Comparison of ENCODE assay signal across 20 cellular contexts in the genomic region with DNA sequence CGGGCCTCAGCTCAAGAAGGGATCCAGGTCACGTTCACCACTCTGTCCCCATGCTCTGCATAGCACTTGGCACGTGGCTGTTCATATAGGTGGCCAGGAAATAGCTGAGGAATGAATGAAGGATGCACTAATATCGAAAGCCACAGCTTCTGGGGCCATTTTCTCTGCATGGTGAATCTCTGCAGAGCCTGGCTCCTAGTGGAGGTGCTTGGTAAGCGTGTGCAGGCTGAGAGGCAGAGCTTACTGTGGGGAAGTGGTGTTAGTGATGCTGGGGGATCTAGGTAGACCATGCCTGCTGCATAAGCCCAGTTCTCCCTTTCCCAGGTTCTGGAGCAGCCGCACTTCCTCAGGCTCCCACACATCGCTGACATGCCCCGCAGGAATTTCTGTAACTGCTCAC. TPM values are rescaled to one million over a fixed set of nuclear protein-coding genes. Genes with fewer than 3 reads are reported as not detected.
A peak's percentile ranks its signal among the peaks of the same experiment; 100 is the strongest.
DNase-seq lines count a peak whose midpoint lies in the region; ATAC-seq and TF ChIP-seq lines count a peak whose summit lies in the region.
"Had no signal": no experiment of that assay in that cellular context is flagged by ENCODE, and none has a peak within 500 bp of the region (broad histone marks: within the 10 kb centered on the region; RNA-seq: fewer than 3 reads in every experiment).

No MANE protein-coding gene starts in this region.

- H3K4me1 Mint-ChIP-seq in T-helper 17 cell (peaks cover 18% of the 10 kb centered on the region), nephron (peaks cover 80% of the 10 kb centered on the region)

- TF ChIP-seq POLR2A in thyroid gland (IDR thresholded peaks at IDR 0.05), result no peak

- H3K4me3 Mint-ChIP-seq in T-helper 17 cell, result no peak overlapping the region
- H3K4me3 Mint-ChIP-seq in nephron, result no peak overlapping the region
- H3K4me3 Mint-ChIP-seq: dendritic cell treated with granulocyte-macrophage colony-stimulating factor and Interleukin-4, amounts not matched to agents 40 ng/mL and 50 ng/mL, for 4 days; stimulated activated naive CD8-positive, alpha-beta T cell treated with anti-CD3 and anti-CD28 coated beads, Interleukin-15, amount 100 ng/mL, for 72 hours had no signal

- no peaks in the 10 kb centered on the region for H3K27me3 ChIP-seq in thyroid gland
- H3K27me3 ChIP-seq: pancreas, SJSA1 had no signal

- TF ChIP-seq CTCF in nephron (IDR thresholded peaks at IDR 0.05; ENCODE audit: unreplicated experiment in 3 of 3), result no peak
- no peak for TF ChIP-seq CTCF in thyroid gland (IDR thresholded peaks at IDR 0.05)

- H3K36me3 ChIP-seq in thyroid gland, result peaks cover 0 to 4% of the 10 kb centered on the region in 2 donors

- H3K9me3 ChIP-seq in T-helper 17 cell (ENCODE audit: control insufficient read depth, low read length, poor library complexity, severe bottlenecking) (no peaks in the 10 kb centered on the region), thyroid gland (no peaks in the 10 kb centered on the region)
- H3K9me3 ChIP-seq: pancreas, SJSA1 had no signal

- ATAC-seq in T-helper 17 cell, result no peak
- ATAC-seq in GM18873 (IDR thresholded peaks at IDR 0.05; ENCODE audit: low FRiP score, unreplicated experiment), result no peak
- ATAC-seq in GM18867 (IDR thresholded peaks at IDR 0.05; ENCODE audit: unreplicated experiment), result no peak
- ATAC-seq: HCT116; pancreas; stimulated activated naive CD8-positive, alpha-beta T cell treated with anti-CD3 and anti-CD28 coated beads, Interleukin-15, amount 100 ng/mL, for 72 hours had no signal

- peaks cover 73 to 99% of the 10 kb centered on the region in 2 donors for H3K4me1 ChIP-seq in thyroid gland

- H3K27ac Mint-ChIP-seq in T-helper 17 cell (peak overlapping the region; percentile 45), nephron (peak overlapping the region; percentile 47 to 99 (median 88))
- H3K27ac Mint-ChIP-seq: dendritic cell treated with granulocyte-macrophage colony-stimulating factor and Interleukin-4, amounts not matched to agents 40 ng/mL and 50 ng/mL, for 4 days had no signal

- 90 to 96% methylated on average over 8 of the region's 8 CpGs for WGBS in thyroid gland, 2 donors

- no peak overlapping the region for H3K4me3 ChIP-seq in thyroid gland (replicated peaks in 1 of 3)
- H3K4me3 ChIP-seq: pancreas, SJSA1 had no signal

- H3K27me3 Mint-ChIP-seq in T-helper 17 cell (no peaks in the 10 kb centered on the region), nephron (ENCODE audit: low read depth) (peaks cover 12% of the 10 kb centered on the region)
- H3K27me3 Mint-ChIP-seq: dendritic cell treated with granulocyte-macrophage colony-stimulating factor and Interleukin-4, amounts not matched to agents 40 ng/mL and 50 ng/mL, for 4 days; stimulated activated naive CD8-positive, alpha-beta T cell treated with anti-CD3 and anti-CD28 coated beads, Interleukin-15, amount 100 ng/mL, for 72 hours had no signal

- H3K36me3 Mint-ChIP-seq in T-helper 17 cell (ENCODE audit: low read depth), result peaks cover 2% of the 10 kb centered on the region
- no peaks in the 10 kb centered on the region for H3K36me3 Mint-ChIP-seq in nephron (ENCODE audit: low read depth)

- DNase-seq in T-helper 17 cell (no peak), thyroid gland (no peak), NOMO-1 (lab: John Stamatoyannopoulos, UW; ENCODE audit: unreplicated experiment in 2 of 2) (no peak), NCI-H1436 (lab: John Stamatoyannopoulos, UW) (no peak)
- DNase-seq: activated gamma-delta T cell; amniotic stem cell; C1 segment of cervical spinal cord; NCI-H1930; NCI-H446 treated with DMSO at 0.1 percent for 48 hours; pancreas; stimulated activated CD4-positive, alpha-beta T cell treated with anti-CD3 and anti-CD28 coated beads, Interleukin-15, amount 100 ng/mL, for 24 hours; stimulated activated naive CD8-positive, alpha-beta T cell treated with anti-CD3 and anti-CD28 coated beads, Interleukin-15, amount 100 ng/mL, for 72 hours; T-helper 9 cell had no signal

- H3K9me3 Mint-ChIP-seq in nephron, result no peaks in the 10 kb centered on the region
- H3K9me3 Mint-ChIP-seq: dendritic cell treated with granulocyte-macrophage colony-stimulating factor and Interleukin-4, amounts not matched to agents 40 ng/mL and 50 ng/mL, for 4 days; stimulated activated naive CD8-positive, alpha-beta T cell treated with anti-CD3 and anti-CD28 coated beads, Interleukin-15, amount 100 ng/mL, for 72 hours had no signal

- intact Hi-C loops in thyroid gland (cut with DNase I), result no loop called here

- H3K27ac ChIP-seq in cingulate gyrus (ENCODE audit: low read depth, low read length) (peak overlapping the region; percentile 98), thyroid gland (peak overlapping the region; percentile 22 to 99 (median 96))
- H3K27ac ChIP-seq: pancreas, SJSA1 had no signal

RNA-seq across cellular contexts. Expression of a gene that starts 8.3 kb away (rescaled TPM):
- total RNA-seq in T-helper 17 cell (10 to 100 TPM; 37.2 to 51.7 TPM), thyroid gland (100 to 1,000 TPM; 285 to 835 (median 454) TPM)

RNA-seq across cellular contexts. Expression of a gene that starts 29.6 kb away (rescaled TPM):
- total RNA-seq in T-helper 17 cell (1 to 10 TPM; 1.6 to 2.7 TPM), thyroid gland (10 to 100 TPM; 17.2 to 33.3 (median 21.6) TPM)

RNA-seq across cellular contexts. Expression of a gene that starts 40.3 kb away (rescaled TPM):
- total RNA-seq in T-helper 17 cell (1 to 10 TPM; 3.8 to 3.9 TPM), thyroid gland (10 to 100 TPM; 13.3 to 29.7 (median 24.1) TPM)

Comparison
In these comparisons a context has a peak if more than half of its experiments do, and no peak if none do; other contexts are left out.
1. RNA of a gene that starts 8.3 kb away (total RNA-seq): 285 to 835 TPM in thyroid gland; 37.2 to 51.7 TPM in T-helper 17 cell; every median in the first group is over 4 times any median in the second.
2. RNA of a gene that starts 29.6 kb away (total RNA-seq): 17.2 to 33.3 TPM in thyroid gland; 1.6 to 2.7 TPM in T-helper 17 cell; every median in the first group is over 4 times any median in the second.